10 cellular contexts compared by ENCODE assay signal in genomic region chr5:175652741-175653663, GRCh38. TPM values are rescaled to one million over a fixed set of nuclear protein-coding genes. Genes with fewer than 3 reads are reported as not detected.
DNase-seq lines count a peak whose midpoint lies in the region; ATAC-seq lines count a peak whose summit lies in the region.
"Had no signal": no experiment of that assay in that cellular context is flagged by ENCODE, and none has a peak within 500 bp of the region (broad histone marks: within the 10 kb centered on the region; RNA-seq: fewer than 3 reads in every experiment).

No MANE protein-coding gene starts in this region.

- H3K36me3 Mint-ChIP-seq in activated naive CD4-positive, alpha-beta T cell treated with anti-CD3 and anti-CD28 coated beads, Interleukin-2, amount 50 U/mL, for 72 hours, result peaks cover 23 to 32% of the 10 kb centered on the region in 2 donors

- peak; percentile 58 for DNase-seq in T follicular helper cell (ENCODE audit: low read depth)
- peak; percentile 76 to 86 for DNase-seq in activated naive CD4-positive, alpha-beta T cell treated with anti-CD3 and anti-CD28 coated beads, Interleukin-2, amount 50 U/mL, for 72 hours (ENCODE audit: low spot score in 2 of 2)
- peak; percentile 46 to 83 (median 63) for DNase-seq in stimulated activated CD4-positive, alpha-beta T cell treated with anti-CD3 and anti-CD28 coated beads, TNF-alpha, amount 100 ng/mL, for 24 hours (ENCODE audit: low read depth in 3 of 3)
- DNase-seq in NCI-H187 treated with DMSO at 0.1 percent for 48 hours (lab: John Stamatoyannopoulos, UW), result no peak
- no peak for DNase-seq in NCI-H524 treated with DMSO at 0.1 percent for 48 hours (lab: John Stamatoyannopoulos, UW)
- DNase-seq in SHP77 treated with DMSO at 0.1 percent for 48 hours (lab: John Stamatoyannopoulos, UW), result no peak
- DNase-seq in NCI-H2196 (lab: John Stamatoyannopoulos, UW; ENCODE audit: unreplicated experiment), result no peak

- peak; percentile 60 for ATAC-seq in GM19452 (IDR thresholded peaks at IDR 0.05; ENCODE audit: unreplicated experiment)
- ATAC-seq in activated naive CD4-positive, alpha-beta T cell treated with anti-CD3 and anti-CD28 coated beads, Interleukin-2, amount 50 U/mL, for 72 hours, result peak; percentile 82 to 84

- peaks cover 17 to 27% of the 10 kb centered on the region in 2 donors for H3K9me3 Mint-ChIP-seq in activated naive CD4-positive, alpha-beta T cell treated with anti-CD3 and anti-CD28 coated beads, Interleukin-2, amount 50 U/mL, for 72 hours

- peak overlapping the region; percentile 84 to 88 for H3K27ac Mint-ChIP-seq in activated naive CD4-positive, alpha-beta T cell treated with anti-CD3 and anti-CD28 coated beads, Interleukin-2, amount 50 U/mL, for 72 hours

RNA-seq across cellular contexts. Expression of gene HRH2, which starts 4.9 kb away (rescaled TPM):
- 10 to 100 TPM; 13.7 to 28.8 TPM for total RNA-seq in activated naive CD4-positive, alpha-beta T cell treated with anti-CD3 and anti-CD28 coated beads, Interleukin-2, amount 50 U/mL, for 72 hours
- total RNA-seq: lung microvascular endothelial cell, SJSA1 had no signal

Comparison
In these comparisons a context has a peak if more than half of its experiments do, and no peak if none do; other contexts are left out.
1. DNase-seq: peak in T follicular helper cell (single experiment), activated naive CD4-positive, alpha-beta T cell treated with anti-CD3 and anti-CD28 coated beads, Interleukin-2, amount 50 U/mL, for 72 hours (2 of 2) and stimulated activated CD4-positive, alpha-beta T cell treated with anti-CD3 and anti-CD28 coated beads, TNF-alpha, amount 100 ng/mL, for 24 hours (3 of 3); none in NCI-H187 treated with DMSO at 0.1 percent for 48 hours (single experiment), NCI-H524 treated with DMSO at 0.1 percent for 48 hours (single experiment), SHP77 treated with DMSO at 0.1 percent for 48 hours (single experiment) and NCI-H2196 (single experiment).